ENCODE assay signal across 1 cellular context in genomic region chr1:23527889-23528244, GRCh38.
TF ChIP-seq lines count a peak whose summit lies in the region.

No MANE protein-coding gene starts in this region.

TF ChIP-seq in HEK293, 187 proteins besides CTCF, POLR2A, EP300 and RAD21:
- TF ChIP-seq ZBTB44 (tag by site-specific recombination; IDR thresholded peaks at IDR 0.05) = peak; percentile 28; the same call in 1 of the 2 replicates
